1 cellular context compared by ENCODE assay signal in genomic region chr4:169791064-169791463, GRCh38.
TF ChIP-seq lines count a peak whose summit lies in the region.

No MANE protein-coding gene starts in this region.

TF ChIP-seq in HepG2, 621 proteins besides CTCF, POLR2A, EP300 and RAD21:
- TF ChIP-seq MTERF4 (CRISPR knock-in tag; IDR thresholded peaks at IDR 0.05) (no peak), YY1 (IDR thresholded peaks at IDR 0.05; ENCODE audit: insufficient read depth, insufficient replicate concordance, low read depth, low read length) (no peak), ZNF33B (CRISPR knock-in tag; IDR thresholded peaks at IDR 0.05) (no peak), ZHX2 (IDR thresholded peaks at IDR 0.05; ENCODE audit: low read depth) (no peak), ZHX2 (CRISPR knock-in tag; IDR thresholded peaks at IDR 0.05; ENCODE audit: borderline replicate concordance) (no peak), ZBTB25 (CRISPR knock-in tag; IDR thresholded peaks at IDR 0.05) (no peak), POLR2AphosphoS5 (IDR thresholded peaks at IDR 0.05; ENCODE audit: low read depth, low read length) (no peak), ZNF574 (CRISPR knock-in tag; IDR thresholded peaks at IDR 0.05) (no peak), ZMYM2 (CRISPR knock-in tag; IDR thresholded peaks at IDR 0.05) (no peak), ZMYM3 (CRISPR knock-in tag; IDR thresholded peaks at IDR 0.05) (no peak), TEAD3 (CRISPR knock-in tag; optimal IDR thresholded peaks at IDR 0.05; ENCODE audit: borderline replicate concordance) (no peak), RFX5 (IDR thresholded peaks at IDR 0.05; ENCODE audit: low read depth, low read length) (no peak), FOXK2 (IDR thresholded peaks at IDR 0.05) (no peak), LBX2 (CRISPR knock-in tag; IDR thresholded peaks at IDR 0.05; ENCODE audit: borderline replicate concordance) (no peak), PITX1 (CRISPR knock-in tag; IDR thresholded peaks at IDR 0.05) (no peak), FOXC1 (CRISPR knock-in tag; IDR thresholded peaks at IDR 0.05; ENCODE audit: borderline replicate concordance) (no peak), ZC3H13 (CRISPR knock-in tag; IDR thresholded peaks at IDR 0.05) (no peak), SOX5 (CRISPR knock-in tag; IDR thresholded peaks at IDR 0.05; ENCODE audit: borderline replicate concordance) (no peak)
